8 cellular contexts compared by ENCODE assay signal in the genomic region with DNA sequence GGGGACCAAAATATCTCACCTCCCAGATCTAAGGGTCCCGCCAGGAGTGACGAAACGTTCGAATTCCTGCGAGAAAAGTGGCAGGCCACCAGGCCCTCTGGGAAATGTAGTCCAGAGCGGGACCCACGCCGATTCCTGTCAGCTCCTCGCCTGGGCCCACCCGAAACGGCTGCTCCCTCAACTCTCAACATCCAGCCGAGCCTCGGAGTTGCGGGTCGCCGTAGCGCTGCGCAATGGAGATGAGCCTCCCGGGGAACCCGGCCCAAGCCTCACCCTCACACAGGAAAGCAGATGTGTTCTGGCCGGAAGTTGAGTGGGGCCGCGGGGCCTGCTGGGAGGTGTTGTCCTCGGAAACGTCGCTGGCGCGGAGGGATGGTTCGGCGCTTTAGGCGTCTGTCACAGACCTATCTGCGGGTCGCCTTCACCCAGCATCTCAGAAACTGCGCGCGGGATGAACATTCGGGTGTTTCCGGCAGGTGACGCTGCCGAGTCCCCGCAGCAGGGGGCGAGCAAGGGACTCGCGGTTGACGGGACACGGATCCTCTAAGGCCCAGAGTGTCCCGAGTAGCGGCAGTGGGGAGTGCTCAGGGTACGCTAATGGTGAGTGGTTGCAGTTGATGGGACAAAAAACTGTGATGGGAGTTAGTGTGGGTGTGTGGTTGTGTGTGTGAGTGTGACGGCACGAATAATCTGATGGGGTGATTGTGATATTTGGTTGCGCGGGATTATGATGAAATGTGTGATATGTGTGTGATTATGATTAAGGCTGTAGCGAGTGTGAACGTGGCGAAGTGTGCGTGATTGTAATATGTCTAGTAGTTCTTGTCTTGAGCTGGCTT.
DNase-seq lines count a peak whose midpoint lies in the region; ATAC-seq and TF ChIP-seq lines count a peak whose summit lies in the region.

A gene (plus strand): TSS at position 341 of the 839 bp plus-strand sequence. CDS start 6,439 bp downstream, outside the sequence.
A gene (minus strand): TSS at position 300 of the 839 bp plus-strand sequence. CDS start 1,124 bp downstream, outside the sequence.

- in situ Hi-C loops in GM18951 (cut with MboI; ENCODE audit: low sequenced_read_pairs, unreplicated experiment) = no loop called here

- ATAC-seq in HG03354 (IDR thresholded peaks at IDR 0.05; ENCODE audit: poor library complexity, severe bottlenecking, unreplicated experiment) = peak; percentile 95

- peak; percentile 65 for TF ChIP-seq CTCF in AG09319 (IDR thresholded peaks at IDR 0.05; ENCODE audit: low read depth, low read length)

- DNase-seq in AG09319 (ENCODE audit: extremely low read depth, low read depth) = peak; percentile 59
- peak; percentile 75 for DNase-seq in NCI-H748 treated with DMSO at 0.1 percent for 48 hours (lab: John Stamatoyannopoulos, UW)
- peak; percentile 88 for DNase-seq in activated T-cell treated with anti-CD3 and anti-CD28 coated beads for 24 hours (ENCODE audit: low read depth)
- DNase-seq in epidermal melanocyte (ENCODE audit: insufficient read length, low spot score) = peak; percentile 60
- peak; percentile 91 for DNase-seq in midbrain (lab: John Stamatoyannopoulos, UW)
- peak; percentile 78 to 80 for DNase-seq in stimulated activated CD8-positive, alpha-beta memory T cell treated with anti-CD3 and anti-CD28 coated beads, Interleukin-15, amount 100 ng/mL, for 4 hours (ENCODE audit: low read depth in 2 of 2)

- peak; percentile 45 for TF ChIP-seq POLR2A in GM18951 (IDR thresholded peaks at IDR 0.05; ENCODE audit: extremely low read depth, insufficient read depth, insufficient read length)

Comparison
In these comparisons a context has a peak if more than half of its experiments do, and no peak if none do; other contexts are left out.
1. Peak in every context shown above with its lines: DNase-seq and ATAC-seq.